ENCODE assay signal across 8 cellular contexts in genomic region chr3:72338942-72339749, GRCh38.
A peak's percentile ranks its signal among the peaks of the same experiment; 100 is the strongest.
DNase-seq lines count a peak whose midpoint lies in the region; ATAC-seq and TF ChIP-seq lines count a peak whose summit lies in the region.

No MANE protein-coding gene starts in this region.

- no peak overlapping the region for H3K4me3 Mint-ChIP-seq in MCF 10A (ENCODE audit: unreplicated experiment)

- H3K9me3 ChIP-seq in mucosa of descending colon (no peaks in the 10 kb centered on the region), tibial artery (no peaks in the 10 kb centered on the region)

- H3K4me1 ChIP-seq in mucosa of descending colon (ENCODE audit: low read depth) = peaks cover 4% of the 10 kb centered on the region
- peaks cover 0 to 22% (median 20%) of the 10 kb centered on the region in 4 donors for H3K4me1 ChIP-seq in tibial artery

- no peak for TF ChIP-seq CTCF in MCF 10A (IDR thresholded peaks at IDR 0.05; ENCODE audit: unreplicated experiment)
- TF ChIP-seq CTCF in mucosa of descending colon (IDR thresholded peaks at IDR 0.05) = no peak
- TF ChIP-seq CTCF in tibial artery (IDR thresholded peaks at IDR 0.05) = no peak

- H3K27me3 Mint-ChIP-seq in MCF 10A (ENCODE audit: insufficient read depth, unreplicated experiment) = no peaks in the 10 kb centered on the region

- no peaks in the 10 kb centered on the region for H3K9me3 Mint-ChIP-seq in MCF 10A (ENCODE audit: unreplicated experiment)

- H3K4me3 ChIP-seq in mucosa of descending colon (no peak overlapping the region), tibial artery (no peak overlapping the region)

- H3K27ac ChIP-seq in tibial artery = no peak overlapping the region

- peaks cover 20% of the 10 kb centered on the region for H3K4me1 Mint-ChIP-seq in MCF 10A (ENCODE audit: insufficient read depth, unreplicated experiment)

- CTCF ChIA-PET in MCF 10A (lab: Yijun Ruan, JAX) = interaction anchor here (0.5 to 0.9 kb wide), 2 partner anchors 9 to 103 kb away, joined by 3 to 4 read pairs; no protein-coding TSS in a partner anchor

- H3K27me3 ChIP-seq in tibial artery = no peaks in the 10 kb centered on the region

- POLR2A ChIA-PET in MCF 10A (lab: Yijun Ruan, JAX) = interaction anchor here (0.6 to 1.4 kb wide), 8 partner anchors 8 to 509 kb away, joined by 3 to 6 read pairs (median 3); partner anchors contain the start of gene SHQ1

- no TSS peak for BruUV-seq in MCF 10A (replicated peaks; lab: Mats Ljungman, UMichigan)

- H3K36me3 ChIP-seq in mucosa of descending colon (ENCODE audit: low read depth) (no peaks in the 10 kb centered on the region), tibial artery (no peaks in the 10 kb centered on the region)

- DNase-seq in NCI-H69 (lab: John Stamatoyannopoulos, UW) (peak; percentile 67), MCF 10A (ENCODE audit: unreplicated experiment) (peak; percentile 93), mucosa of descending colon (no peak), tibial artery (peak; percentile 35 to 78), KG1 (lab: John Stamatoyannopoulos, UW) (no peak)

- peaks cover 6% of the 10 kb centered on the region for H3K36me3 Mint-ChIP-seq in MCF 10A (ENCODE audit: insufficient read depth, unreplicated experiment)

- intact Hi-C loops in MCF 10A (cut with micrococcal nuclease) = loop anchor here (2.0 to 10.0 kb wide), 6 partner anchors 67 to 478 kb away; no protein-coding TSS in a partner anchor
- intact Hi-C loops in mucosa of descending colon (cut with DNase I, micrococcal nuclease) = no loop called here
- intact Hi-C loops in tibial artery (cut with DNase I; ENCODE audit: low total_unique reads) = no loop called here

- ATAC-seq in GM18498 (IDR thresholded peaks at IDR 0.05; ENCODE audit: unreplicated experiment) (peak; percentile 32), mucosa of descending colon (peak; percentile 34), HG03159 (IDR thresholded peaks at IDR 0.05; ENCODE audit: unreplicated experiment) (no peak), HG02840 (IDR thresholded peaks at IDR 0.05; ENCODE audit: low FRiP score, unreplicated experiment) (no peak)

- H3K27ac Mint-ChIP-seq in MCF 10A (ENCODE audit: low read depth, unreplicated experiment) = no peak overlapping the region

Comparison
In these comparisons a context has a peak if more than half of its experiments do, and no peak if none do; other contexts are left out.
1. ATAC-seq: peak in GM18498 (single experiment) and mucosa of descending colon (single experiment); none in HG03159 (single experiment) and HG02840 (single experiment).
2. DNase-seq: peak in NCI-H69 (single experiment), MCF 10A (single experiment) and tibial artery (2 of 2); none in mucosa of descending colon (0 of 3) and KG1 (single experiment).